In genomic region chr3:151145713-151146070, GRCh38 we compare ENCODE assay signal across 14 cellular contexts. TPM values are rescaled to one million over a fixed set of nuclear protein-coding genes. Genes with fewer than 3 reads are reported as not detected.
A peak's percentile ranks its signal among the peaks of the same experiment; 100 is the strongest.
DNase-seq lines count a peak whose midpoint lies in the region; ATAC-seq and TF ChIP-seq lines count a peak whose summit lies in the region.
"Had no signal": no experiment of that assay in that cellular context is flagged by ENCODE, and none has a peak within 500 bp of the region (broad histone marks: within the 10 kb centered on the region; RNA-seq: fewer than 3 reads in every experiment).

No MANE protein-coding gene starts in this region.

- H3K4me2 ChIP-seq in OCI-LY7 (ENCODE audit: low read length), result peak overlapping the region; percentile 57

- peaks cover 5% of the 10 kb centered on the region for H3K4me1 Mint-ChIP-seq in memory B cell
- H3K4me1 Mint-ChIP-seq in CD14-positive monocyte, result no peaks in the 10 kb centered on the region

- H3K36me3 Mint-ChIP-seq in memory B cell, result no peaks in the 10 kb centered on the region
- H3K36me3 Mint-ChIP-seq in CD14-positive monocyte, result no peaks in the 10 kb centered on the region
- H3K36me3 Mint-ChIP-seq: naive thymus-derived CD8-positive, alpha-beta T cell had no signal

- peak overlapping the region; percentile 45; the same call in 1 of the 2 replicates for H2AFZ ChIP-seq in OCI-LY7 (ENCODE audit: low read length)

- H3K27ac ChIP-seq in C4-2B (no peak overlapping the region), OCI-LY7 (ENCODE audit: low read depth, low read length, poor library complexity, severe bottlenecking) (no peak overlapping the region), caudate nucleus (ENCODE audit: low read depth, low read length) (no peak overlapping the region)
- H3K27ac ChIP-seq: left lung, tibial nerve had no signal

- H3K9me3 ChIP-seq in OCI-LY7 (ENCODE audit: low read length) (no peaks in the 10 kb centered on the region), MG63 (no peaks in the 10 kb centered on the region)
- H3K9me3 ChIP-seq: left lung, tibial nerve had no signal

- ATAC-seq in GM21447 (IDR thresholded peaks at IDR 0.05; ENCODE audit: unreplicated experiment) (peak; percentile 11), memory B cell (ENCODE audit: low read depth) (peak; percentile 5)

- H3K27me3 Mint-ChIP-seq in memory B cell (peaks cover 5% of the 10 kb centered on the region), CD14-positive monocyte (ENCODE audit: low read depth in 3 of 3) (peaks cover 0 to 4% (median 4%) of the 10 kb centered on the region in 3 donors)

- H3K27me3 ChIP-seq in MG63, result peaks cover 7% of the 10 kb centered on the region; the same call in 1 of the 2 replicates

- POLR2A ChIA-PET in OCI-LY7 (lab: Charles Lee), result interaction anchor here (1.4 to 1.6 kb wide), 2 partner anchors 23 to 60 kb away, joined by 5 read pairs; partner anchors contain the start of gene MED12L

- no peaks in the 10 kb centered on the region for H3K9me2 ChIP-seq in OCI-LY7 (ENCODE audit: insufficient read depth, low read length)

- H3K4me1 ChIP-seq in OCI-LY7 (ENCODE audit: insufficient read depth, low read length, poor library complexity, severe bottlenecking), result peaks cover 12% of the 10 kb centered on the region

- BruUV-seq in OCI-LY7 (replicated peaks; lab: Mats Ljungman, UMichigan), result no TSS peak

- H3K9me3 Mint-ChIP-seq in memory B cell (no peaks in the 10 kb centered on the region), CD14-positive monocyte (no peaks in the 10 kb centered on the region)
- H3K9me3 Mint-ChIP-seq: activated CD8-positive, alpha-beta T cell treated with anti-CD3 and anti-CD28 coated beads for 36 hours; activated T-helper 2 cell treated with anti-CD3 and anti-CD28 coated beads, Interferon-gamma antibody, Interleukin-2, Interleukin-4, amounts not matched to agents 10 μg/mL and 5 μg/mL and 100 μg/mL, durations not matched to agents 14 hours and 24 hours and 36 hours; naive thymus-derived CD8-positive, alpha-beta T cell had no signal

- peaks cover 3% of the 10 kb centered on the region; the same call in 1 of the 2 replicates for H4K20me1 ChIP-seq in OCI-LY7 (ENCODE audit: insufficient read depth, low read length)

- H3K79me2 ChIP-seq in OCI-LY7 (ENCODE audit: insufficient read depth, low read depth, low read length), result no peaks in the 10 kb centered on the region

- DNase-seq in OCI-LY7 (ENCODE audit: low spot score) (no peak), memory B cell (ENCODE audit: low spot score in 2 of 2) (peak in 1 of 2 donors; percentile 5), caudate nucleus (lab: John Stamatoyannopoulos, UW) (no peak), MG63 (no peak), DMS79 (lab: John Stamatoyannopoulos, UW) (no peak), CD14-positive monocyte (ENCODE audit: low spot score) (no peak)

- intact Hi-C loops in OCI-LY7 (cut with micrococcal nuclease; ENCODE audit: unreplicated experiment), result loop anchor here (1.0 to 10.0 kb wide), 6 partner anchors 60 to 611 kb away; partner anchors contain the start of gene MED12L
- intact Hi-C loops in CD14-positive monocyte (cut with micrococcal nuclease), result loop anchor here (5.0 to 10.0 kb wide), 4 partner anchors 271 to 421 kb away; no protein-coding TSS in a partner anchor

- CTCF ChIA-PET in OCI-LY7 (lab: Charles Lee; ENCODE audit: unreplicated experiment), result no interaction called here

- H3K36me3 ChIP-seq in OCI-LY7 (ENCODE audit: insufficient read depth, low read length) (no peaks in the 10 kb centered on the region), MG63 (no peaks in the 10 kb centered on the region)
- H3K36me3 ChIP-seq: left lung, tibial nerve had no signal

- H3K4me3 Mint-ChIP-seq in memory B cell (no peak overlapping the region), CD14-positive monocyte (no peak overlapping the region)
- H3K4me3 Mint-ChIP-seq: activated CD8-positive, alpha-beta T cell treated with anti-CD3 and anti-CD28 coated beads for 36 hours; naive thymus-derived CD8-positive, alpha-beta T cell had no signal

- TF ChIP-seq CTCF in C4-2B (conservative IDR thresholded peaks at IDR 0.05) (0 out of 2 replicates have a peak, but pooled peaks have one; percentile 53), OCI-LY7 (conservative IDR thresholded peaks at IDR 0.05; ENCODE audit: low read length) (no peak), CD14-positive monocyte (IDR thresholded peaks at IDR 0.05) (no peak)

- H3K4me3 ChIP-seq in OCI-LY7 (ENCODE audit: low read depth, low read length, poor library complexity, severe bottlenecking) (peak overlapping the region; percentile 10), MG63 (no peak overlapping the region)
- H3K4me3 ChIP-seq: left lung had no signal

- H3K27ac Mint-ChIP-seq in memory B cell (no peak overlapping the region), CD14-positive monocyte (no peak overlapping the region)
- H3K27ac Mint-ChIP-seq: activated CD8-positive, alpha-beta T cell treated with anti-CD3 and anti-CD28 coated beads for 36 hours; activated T-helper 2 cell treated with anti-CD3 and anti-CD28 coated beads, Interferon-gamma antibody, Interleukin-2, Interleukin-4, amounts not matched to agents 10 μg/mL and 5 μg/mL and 100 μg/mL, durations not matched to agents 14 hours and 24 hours and 36 hours; naive thymus-derived CD8-positive, alpha-beta T cell had no signal

RNA-seq across cellular contexts. Expression of gene GPR171, which starts 57.3 kb away (rescaled TPM):
- not detected in 2 replicates for total RNA-seq in OCI-LY7 (2014; rRNA removed; shearing (Covaris generic))
- not detected in 2 replicates for total RNA-seq in OCI-LY7 (2022)
- not detected in 2 replicates for total RNA-seq in MG63 (2014; rRNA removed; shearing (Covaris generic); ENCODE audit: low replicate concordance)
- polyA plus RNA-seq in CD14-positive monocyte, result under 1 TPM in 1 of 2 donors, not detected in 1; 0.20 TPM
- total RNA-seq: NCI-H460 had no signal
